In the genomic region with DNA sequence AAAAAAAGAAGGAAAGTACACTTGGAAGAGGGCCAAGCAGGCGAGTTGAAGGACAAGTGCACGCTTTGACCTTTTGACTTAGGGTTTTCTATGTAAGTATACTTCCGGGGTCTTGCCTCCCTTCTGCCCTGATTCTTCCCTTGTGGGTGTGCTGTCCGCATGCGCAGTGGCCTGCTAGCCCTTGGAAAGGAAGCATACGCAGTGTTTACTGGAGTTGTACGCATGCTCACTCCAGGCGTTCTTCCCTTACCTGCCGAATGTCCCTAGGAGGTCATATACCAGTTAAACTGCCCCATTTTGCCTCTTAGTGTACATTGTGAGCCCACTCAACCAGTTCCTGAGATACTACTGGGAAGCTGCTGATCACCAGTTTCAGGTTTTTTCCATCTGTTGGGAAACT, we compare ENCODE assay signal across 21 cellular contexts. TPM values are rescaled to one million over a fixed set of nuclear protein-coding genes. Genes with fewer than 3 reads are reported as not detected.
DNase-seq lines count a peak whose midpoint lies in the region; ATAC-seq, FAIRE-seq and TF ChIP-seq lines count a peak whose summit lies in the region.
"Had no signal": no experiment of that assay in that cellular context is flagged by ENCODE, and none has a peak within 500 bp of the region (broad histone marks: within the 10 kb centered on the region; RNA-seq: fewer than 3 reads in every experiment).

No MANE protein-coding gene starts in this region.

- POLR2A ChIA-PET in HepG2 (lab: Yijun Ruan, JAX): no interaction called here

- H3K27ac ChIP-seq in HepG2 (ENCODE audit: extremely low read length, insufficient read depth, low read length): no peak overlapping the region
- no peak overlapping the region for H3K27ac ChIP-seq in right lobe of liver
- H3K27ac ChIP-seq: 22Rv1, BLaER1, C4-2B had no signal

- H3K27me3 ChIP-seq in HepG2 (ENCODE audit: control insufficient read depth in 1 of 2, insufficient read depth in 2 of 2, low read length in 2 of 2) (peaks cover 0 to 1% of the 10 kb centered on the region in 2 experiments; a peak in 1 of 5 replicates), right lobe of liver (no peaks in the 10 kb centered on the region)
- H3K27me3 ChIP-seq: BLaER1 had no signal

- TF ChIP-seq CTCF in HepG2 (CRISPR knock-in tag; IDR thresholded peaks at IDR 0.05): no peak
- no peak for TF ChIP-seq CTCF in right lobe of liver (IDR thresholded peaks at IDR 0.05)
- no peak for TF ChIP-seq CTCF in neural crest cell (conservative IDR thresholded peaks at IDR 0.05)

- FAIRE-seq in HepG2 (lab: Jason Lieb, UNC) (no peak), urothelium cell line (lab: Jason Lieb, UNC) (peak; percentile 92)
- FAIRE-seq: A204.1, G401.6, GM12892 had no signal

- peaks cover 3% of the 10 kb centered on the region for H3K9me3 Mint-ChIP-seq in neural crest cell

- peak overlapping the region; percentile 86 for H3K27ac Mint-ChIP-seq in neural crest cell (ENCODE audit: unreplicated experiment)
- H3K27ac Mint-ChIP-seq: B cell; CD8-positive, alpha-beta T cell had no signal

- TF ChIP-seq EP300 in HepG2 (IDR thresholded peaks at IDR 0.05; ENCODE audit: low read depth in 2 of 2, low read length in 2 of 2): no peak
- TF ChIP-seq EP300 in HepG2 (CRISPR knock-in tag; IDR thresholded peaks at IDR 0.05; ENCODE audit: borderline replicate concordance): no peak

- H3K27me3 Mint-ChIP-seq in neural crest cell (ENCODE audit: low read depth): no peaks in the 10 kb centered on the region
- H3K27me3 Mint-ChIP-seq: B cell; CD4-positive, CD25-positive, alpha-beta regulatory T cell had no signal

- H3K4me1 Mint-ChIP-seq in neural crest cell: no peaks in the 10 kb centered on the region
- H3K4me1 Mint-ChIP-seq: B cell had no signal

- H3K9me3 ChIP-seq in HepG2 (ENCODE audit: low read length): no peaks in the 10 kb centered on the region
- H3K9me3 ChIP-seq in right lobe of liver: no peaks in the 10 kb centered on the region
- H3K9me3 ChIP-seq: Caco-2 had no signal

- intact Hi-C loops in HepG2 (cut with micrococcal nuclease; ENCODE audit: unreplicated experiment): no loop called here
- intact Hi-C loops in right lobe of liver (cut with DNase I): no loop called here

- H3K4me3 ChIP-seq in HepG2 (replicated peaks in 1 of 3; ENCODE audit: insufficient read depth in 1 of 3, low read depth in 2 of 3, low read length in 3 of 3) (no peak overlapping the region), right lobe of liver (no peak overlapping the region)
- H3K4me3 ChIP-seq: BLaER1 had no signal

- DNase-seq in HepG2 (ENCODE audit: low spot score) (no peak), right lobe of liver (no peak), neural crest cell (ENCODE audit: low read depth, low spot score) (no peak), urothelium cell line (ENCODE audit: low spot score) (no peak)
- DNase-seq: Caco-2; CD4-positive, CD25-positive, alpha-beta regulatory T cell; CD8-positive, alpha-beta T cell; DMS153; DND-41; GOT3; H7; HCEC 1CT had no signal

- BruUV-seq in HepG2 (replicated peaks; lab: Mats Ljungman, UMichigan): no TSS peak

- H3K9ac ChIP-seq in HepG2 (ENCODE audit: insufficient read depth, low read depth, low read length): no peak overlapping the region
- H3K9ac ChIP-seq: BLaER1 had no signal

- no peak for ATAC-seq in HepG2
- ATAC-seq in right lobe of liver: no peak
- no peak for ATAC-seq in GM18511 (IDR thresholded peaks at IDR 0.05; ENCODE audit: unreplicated experiment)
- no peak for ATAC-seq in HG02840 (IDR thresholded peaks at IDR 0.05; ENCODE audit: low FRiP score, unreplicated experiment)
- ATAC-seq: CD8-positive, alpha-beta T cell had no signal

- H3K36me3 ChIP-seq in HepG2 (replicated peaks in 1 of 2; ENCODE audit: control insufficient read depth in 1 of 2, insufficient read depth in 2 of 2, low read length in 2 of 2) (no peaks in the 10 kb centered on the region), right lobe of liver (no peaks in the 10 kb centered on the region)
- H3K36me3 ChIP-seq: BLaER1 had no signal

- CTCF ChIA-PET in HepG2 (lab: Yijun Ruan, JAX; ENCODE audit: low intra/inter-chr PET ratio, low total read pairs): no interaction called here

- H2AFZ ChIP-seq in HepG2 (ENCODE audit: low read length): no peak overlapping the region

- TF ChIP-seq RAD21 in HepG2 (CRISPR knock-in tag; IDR thresholded peaks at IDR 0.05): no peak

- TF ChIP-seq POLR2A in HepG2 (IDR thresholded peaks at IDR 0.05; ENCODE audit: insufficient read depth in 1 of 2, low read depth in 2 of 2, low read length in 2 of 2): no peak
- no peak for TF ChIP-seq POLR2A in right lobe of liver (IDR thresholded peaks at IDR 0.05)

- H3K4me1 ChIP-seq in HepG2 (ENCODE audit: insufficient read depth, low read length) (peaks cover 5% of the 10 kb centered on the region; the same call in 1 of the 2 replicates), right lobe of liver (peaks cover 0 to 8% (median 0%) of the 10 kb centered on the region in 4 donors)
- H3K4me1 ChIP-seq: BLaER1, Caco-2 had no signal

- WGBS in HepG2 (ENCODE audit: low lambda C conversion rate): 61% methylated on average over 9 of the region's 9 CpGs
- 40% methylated on average over 2 of the region's 9 CpGs for WGBS in right lobe of liver (ENCODE audit: insufficient coverage, low coverage, low lambda C conversion rate, missing lambda C conversion rate)

- no peak overlapping the region for H3K4me3 Mint-ChIP-seq in neural crest cell
- H3K4me3 Mint-ChIP-seq: B cell; CD4-positive, CD25-positive, alpha-beta regulatory T cell; CD8-positive, alpha-beta T cell had no signal

- no peak overlapping the region for H3K4me2 ChIP-seq in HepG2 (ENCODE audit: low read depth, low read length)
- H3K4me2 ChIP-seq: BLaER1 had no signal

- H4K20me1 ChIP-seq in HepG2 (ENCODE audit: insufficient read depth, low read length): no peaks in the 10 kb centered on the region
- H4K20me1 ChIP-seq: BLaER1 had no signal

- no peaks in the 10 kb centered on the region for H3K36me3 Mint-ChIP-seq in neural crest cell (ENCODE audit: low read depth)

- in situ Hi-C loops in HepG2 (cut with HindIII; ENCODE audit: extremely low pct_ligation_motif_present, low pct_unique_long_range_greater_than_20kb): no loop called here

- H3K79me2 ChIP-seq in HepG2 (ENCODE audit: insufficient read depth, low read length): no peaks in the 10 kb centered on the region

TF ChIP-seq in HepG2, 621 proteins besides CTCF, POLR2A, EP300 and RAD21:
- TF ChIP-seq KLF15 (CRISPR knock-in tag; IDR thresholded peaks at IDR 0.05; ENCODE audit: borderline replicate concordance): no peak
- peak; percentile 44; the same call in 1 of the 2 replicates for TF ChIP-seq RARA (CRISPR knock-in tag; IDR thresholded peaks at IDR 0.05)
TF ChIP-seq in HepG2: peak in this region for 1.

RNA-seq across cellular contexts. Expression of a gene that starts 15.7 kb away (rescaled TPM):
- total RNA-seq in HepG2 (2016; rRNA removed; fragmentation: Illumina TruSeq; extraction: Trizol) (7.2 and 8.3 TPM in 2 replicates), right lobe of liver (1 to 10 TPM; 2.7 to 8.4 (median 6.0) TPM), neural crest cell (17.9 and 18.0 TPM in 2 replicates)
- total RNA-seq in HepG2 (2016; cell fraction: cytosol; rRNA removed; fragmentation: Illumina TruSeq; extraction: Trizol; ENCODE audit: low read depth): 1.5 TPM in 2 replicates
- 8.2 TPM in 2 replicates for total RNA-seq in HepG2 (2016; cell fraction: insoluble cytoplasmic fraction; rRNA removed; fragmentation: Illumina TruSeq; extraction: Trizol)
- total RNA-seq in HepG2 (2016; cell fraction: membrane; rRNA removed; fragmentation: Illumina TruSeq; extraction: Trizol): 3.4 and 3.6 TPM in 2 replicates
- total RNA-seq in HepG2 (2016; cell fraction: nucleus; rRNA removed; fragmentation: Illumina TruSeq; extraction: Trizol): 20.5 and 21.3 TPM in 2 replicates
- polyA plus RNA-seq in HepG2 (2011; rRNA removed): 3.3 and 4.6 TPM in 2 replicates
- polyA plus RNA-seq in HepG2 (2011; cell fraction: cytosol; rRNA removed): 1.1 and 1.8 TPM in 2 replicates
- polyA plus RNA-seq in HepG2 (2011; cell fraction: nucleus; rRNA removed): 5.3 and 6.3 TPM in 2 replicates
- 3.3 and 3.5 TPM in 2 replicates for polyA plus RNA-seq in HepG2 (2012)
- 0.19 and 0.20 TPM in 2 replicates for polyA plus RNA-seq in HepG2 (2016; cell fraction: cytosol; fragmentation: Illumina TruSeq; extraction: Trizol; ENCODE audit: low read depth)
- 5.9 and 6.3 TPM in 2 replicates for polyA plus RNA-seq in HepG2 (2016; cell fraction: insoluble cytoplasmic fraction; fragmentation: Illumina TruSeq; extraction: Trizol; ENCODE audit: low read depth)
- polyA plus RNA-seq in HepG2 (2016; cell fraction: membrane; fragmentation: Illumina TruSeq; extraction: Trizol; ENCODE audit: low read depth): 1.0 and 1.2 TPM in 2 replicates
- 9.7 and 11.0 TPM in 2 replicates for polyA plus RNA-seq in HepG2 (2016; cell fraction: nucleus; fragmentation: Illumina TruSeq; extraction: Trizol; ENCODE audit: insufficient read depth, low read depth)
- polyA minus RNA-seq in HepG2 (2011; rRNA and poly(A)+ RNA removed; ENCODE audit: low replicate concordance): 5.2 and 10.4 TPM in 2 replicates
- polyA minus RNA-seq in HepG2 (2011; cell fraction: cytosol; rRNA and poly(A)+ RNA removed): 3.8 and 5.5 TPM in 2 replicates
- polyA minus RNA-seq in HepG2 (2011; cell fraction: nucleus; rRNA and poly(A)+ RNA removed): 66.2 and 71.5 TPM in 2 replicates
